ENCODE assay signal across 8 cellular contexts in genomic region chr17:21129023-21129681, GRCh38. TPM values are rescaled to one million over a fixed set of nuclear protein-coding genes. Genes with fewer than 3 reads are reported as not detected.
DNase-seq lines count a peak whose midpoint lies in the region; ATAC-seq, FAIRE-seq and TF ChIP-seq lines count a peak whose summit lies in the region.

No MANE protein-coding gene starts in this region.

- H3K36me3 ChIP-seq in RWPE2 (ENCODE audit: low read depth) (no peaks in the 10 kb centered on the region; the same call in 1 of the 2 replicates), smooth muscle cell (ENCODE audit: low read depth) (no peaks in the 10 kb centered on the region), vagina (no peaks in the 10 kb centered on the region)

- H3K9ac ChIP-seq in smooth muscle cell (ENCODE audit: low read depth): no peak overlapping the region

- H3K4me2 ChIP-seq in smooth muscle cell: no peak overlapping the region

- H4K20me1 ChIP-seq in smooth muscle cell (ENCODE audit: low read depth): no peaks in the 10 kb centered on the region

- H3K4me1 ChIP-seq in RWPE2 (ENCODE audit: insufficient read depth, poor library complexity, severe bottlenecking) (peaks cover 2% of the 10 kb centered on the region), smooth muscle cell (ENCODE audit: low read depth) (peaks cover 8% of the 10 kb centered on the region), vagina (peaks cover 17% of the 10 kb centered on the region)

- H3K27ac ChIP-seq in RWPE2 (ENCODE audit: poor library complexity, severe bottlenecking) (no peak overlapping the region), smooth muscle cell (ENCODE audit: low read depth) (no peak overlapping the region), vagina (no peak overlapping the region)

- DNase-seq in Right ventricle myocardium superior (no peak), Right ventricle myocardium inferior (ENCODE audit: missing footprints) (no peak), RWPE2 (ENCODE audit: low spot score) (no peak), fibroblast of the conjunctiva (ENCODE audit: low read depth) (peak; percentile 32), smooth muscle cell (lab: John Stamatoyannopoulos, UW; ENCODE audit: unreplicated experiment) (no peak), vagina (ENCODE audit: extremely low spot score in 2 of 2) (no peak), NCI-H510A treated with DMSO at 0.1 percent for 48 hours (lab: John Stamatoyannopoulos, UW) (no peak), RCC 7860 (ENCODE audit: low spot score) (no peak)

- WGBS in smooth muscle cell (ENCODE audit: low lambda C conversion rate): 87% methylated on average over 9 of the region's 9 CpGs

- intact Hi-C loops in Right ventricle myocardium superior (cut with DNase I) (loop anchor here (2.0 to 10.0 kb wide), 3 partner anchors 86 to 323 kb away; partner anchors contain the start of gene TMEM11), Right ventricle myocardium inferior (cut with DNase I) (loop anchor here (5.0 kb wide), 3 partner anchors 38 to 323 kb away; partner anchors contain the start of gene USP22), vagina (cut with DNase I) (loop anchor here (10.0 kb wide), 4 partner anchors 86 to 386 kb away; partner anchors contain the start of genes MAP2K3 and TMEM11)

- H2AFZ ChIP-seq in smooth muscle cell (ENCODE audit: low read depth): no peak overlapping the region

- no peaks in the 10 kb centered on the region for H3F3A ChIP-seq in smooth muscle cell (ENCODE audit: low read depth)

- ATAC-seq in Right ventricle myocardium superior (ENCODE audit: poor library complexity) (peak; percentile 36), Right ventricle myocardium inferior (no peak), RWPE2 (ENCODE audit: low read depth) (no peak)

- no peak for FAIRE-seq in RCC 7860 (lab: Jason Lieb, UNC)

- peaks cover 27% of the 10 kb centered on the region for H3K79me2 ChIP-seq in smooth muscle cell (ENCODE audit: low read depth)

- no peak for TF ChIP-seq POLR2A in vagina (IDR thresholded peaks at IDR 0.05)

- H3K27me3 ChIP-seq in RWPE2 (ENCODE audit: insufficient read depth, poor library complexity, severe bottlenecking) (no peaks in the 10 kb centered on the region), smooth muscle cell (ENCODE audit: low read depth) (no peaks in the 10 kb centered on the region), vagina (no peaks in the 10 kb centered on the region)

- H3K4me3 ChIP-seq in RWPE2 (ENCODE audit: severe bottlenecking) (no peak overlapping the region), smooth muscle cell (no peak overlapping the region), vagina (no peak overlapping the region)

- peak; percentile 35 for TF ChIP-seq CTCF in RWPE2 (IDR thresholded peaks at IDR 0.05; ENCODE audit: poor library complexity, severe bottlenecking)
- peak; percentile 43 for TF ChIP-seq CTCF in smooth muscle cell (IDR thresholded peaks at IDR 0.05; ENCODE audit: borderline replicate concordance, insufficient read depth, poor library complexity, severe bottlenecking)
- TF ChIP-seq CTCF in vagina (IDR thresholded peaks at IDR 0.05): peak in 1 of 3 experiments; percentile 46

- H3K9me3 ChIP-seq in RWPE2 (ENCODE audit: severe bottlenecking): no peaks in the 10 kb centered on the region
- H3K9me3 ChIP-seq in smooth muscle cell (replicated peaks; ENCODE audit: low read depth): no peaks in the 10 kb centered on the region
- no peaks in the 10 kb centered on the region for H3K9me3 ChIP-seq in vagina

RNA-seq across cellular contexts. Expression of gene DHRS7B, which starts 2.4 kb away (rescaled TPM):
- total RNA-seq in Right ventricle myocardium superior (22.4 TPM), Right ventricle myocardium inferior (28.4 TPM), smooth muscle cell (27.9 and 32.5 TPM in 2 replicates), vagina (31.7 TPM)
- 30.0 and 36.8 TPM in 2 replicates for polyA plus RNA-seq in smooth muscle cell
